In genomic region chr11:118975771-118976709, GRCh38 we compare ENCODE assay signal across 2 cellular contexts.
A peak's percentile ranks its signal among the peaks of the same experiment; 100 is the strongest.
TF ChIP-seq lines count a peak whose summit lies in the region.

No MANE protein-coding gene starts in this region.

TF ChIP-seq in Ishikawa, 13 proteins besides CTCF, POLR2A, EP300 and RAD21:
- TF ChIP-seq NFIC (IDR thresholded peaks at IDR 0.05): peak; percentile 60; the same call in 1 of the 2 replicates
- no peak for TF ChIP-seq TAF1 (IDR thresholded peaks at IDR 0.05; ENCODE audit: low read depth)

TF ChIP-seq in HepG2, 621 proteins besides CTCF, POLR2A, EP300 and RAD21:
- TF ChIP-seq ZNF460 (CRISPR knock-in tag; IDR thresholded peaks at IDR 0.05; ENCODE audit: borderline replicate concordance) (peak; percentile 80), ZNF549 (CRISPR knock-in tag; IDR thresholded peaks at IDR 0.05) (no peak), ZNF333 (CRISPR knock-in tag; IDR thresholded peaks at IDR 0.05; ENCODE audit: borderline replicate concordance) (no peak), SAFB2 (CRISPR knock-in tag; IDR thresholded peaks at IDR 0.05; ENCODE audit: borderline replicate concordance, low read depth) (no peak), IKZF1 (IDR thresholded peaks at IDR 0.05) (no peak)
